In the genomic region with DNA sequence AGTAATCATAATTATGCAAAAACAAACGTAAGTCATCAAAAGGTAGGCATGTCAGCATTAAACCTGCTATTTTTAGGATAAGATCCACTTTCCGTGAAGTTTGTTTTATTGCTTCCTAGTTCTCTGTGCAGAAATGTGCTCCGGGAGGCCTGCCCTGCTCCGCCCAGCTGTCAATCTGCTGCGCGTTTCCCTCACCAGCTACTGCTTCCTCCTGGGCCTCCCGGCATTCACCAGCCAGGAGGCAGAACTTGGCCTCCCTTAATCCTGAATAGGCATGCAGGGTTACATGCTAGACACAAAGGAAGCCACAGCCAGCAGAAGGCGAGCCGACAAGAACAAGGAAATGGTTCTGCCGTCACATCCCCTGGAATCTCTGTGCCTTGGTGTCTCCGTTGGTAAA, we compare ENCODE assay signal across 15 cellular contexts.
DNase-seq lines count a peak whose midpoint lies in the region; ATAC-seq and TF ChIP-seq lines count a peak whose summit lies in the region.
"Had no signal": no experiment of that assay in that cellular context is flagged by ENCODE, and none has a peak within 500 bp of the region (broad histone marks: within the 10 kb centered on the region; RNA-seq: fewer than 3 reads in every experiment).

No MANE protein-coding gene starts in this region.

- WGBS in adrenal gland, 4 donors = 66 to 73% (median 70%) methylated on average over 11 of the region's 11 CpGs
- WGBS in right cardiac atrium = 45% methylated on average over 11 of the region's 11 CpGs

- no peaks in the 10 kb centered on the region for H3K36me3 Mint-ChIP-seq in activated CD8-positive, alpha-beta T cell treated with anti-CD3 and anti-CD28 coated beads for 36 hours (ENCODE audit: low read depth)

- H3K4me3 ChIP-seq in adrenal gland = no peak overlapping the region
- H3K4me3 ChIP-seq in right cardiac atrium (ENCODE audit: low read length) = no peak overlapping the region
- H3K4me3 ChIP-seq in breast epithelium = no peak overlapping the region

- H3K9me3 ChIP-seq in adrenal gland (replicated peaks in 1 of 3) (no peaks in the 10 kb centered on the region), right cardiac atrium (ENCODE audit: control insufficient read depth, low read length) (no peaks in the 10 kb centered on the region), breast epithelium (peaks cover 0 to 5% of the 10 kb centered on the region in 2 donors)

- intact Hi-C loops in adrenal gland (cut with DNase I) = no loop called here
- intact Hi-C loops in right cardiac atrium (cut with DNase I) = no loop called here
- intact Hi-C loops in activated CD8-positive, alpha-beta T cell treated with anti-CD3 and anti-CD28 coated beads for 36 hours (cut with micrococcal nuclease) = no loop called here
- intact Hi-C loops in breast epithelium (cut with DNase I; ENCODE audit: low total_unique reads) = loop anchor here (10.0 kb wide), 1 partner anchor 455 kb away; no protein-coding TSS in a partner anchor

- TF ChIP-seq CTCF in adrenal gland (IDR thresholded peaks at IDR 0.05) (no peak), breast epithelium (IDR thresholded peaks at IDR 0.05) (no peak)
- no peak for TF ChIP-seq CTCF in activated CD8-positive, alpha-beta T cell treated with anti-CD3 and anti-CD28 coated beads for 36 hours (IDR thresholded peaks at IDR 0.05)

- CTCF ChIA-PET in activated CD8-positive, alpha-beta T cell treated with anti-CD3 and anti-CD28 coated beads for 36 hours (lab: Charles Lee) = no interaction called here

- DNase-seq in KBM-7 (peak; percentile 1), adrenal gland (peak in 4 of 7 donors; percentile 8 to 26 (median 17)), right cardiac atrium (peak; percentile 42 to 78 (median 62)), pons (ENCODE audit: low spot score) (peak; percentile 34), NCI-H2081 treated with DMSO at 0.1 percent for 48 hours (lab: John Stamatoyannopoulos, UW) (no peak), breast epithelium (ENCODE audit: low spot score in 2 of 2) (no peak)
- DNase-seq in activated CD8-positive, alpha-beta T cell treated with anti-CD3 and anti-CD28 coated beads for 36 hours = no peak
- DNase-seq: activated CD4-positive, alpha-beta T cell treated with anti-CD3 and anti-CD28 coated beads for 48 hours; activated T-cell treated with anti-CD3 and anti-CD28 coated beads, Interleukin-2, amount 50 U/mL, for 72 hours; AML-193; amniotic stem cell; NCI-H1417; NCI-H446; T-helper 2 cell had no signal

- H3K36me3 ChIP-seq in adrenal gland (replicated peaks in 1 of 2) (no peaks in the 10 kb centered on the region), breast epithelium (no peaks in the 10 kb centered on the region)

- H3K4me1 ChIP-seq in adrenal gland (replicated peaks in 1 of 2) (no peaks in the 10 kb centered on the region), right cardiac atrium (ENCODE audit: control insufficient read depth, insufficient read depth, low read length) (no peaks in the 10 kb centered on the region), breast epithelium (no peaks in the 10 kb centered on the region)

- H3K4me3 Mint-ChIP-seq in activated CD8-positive, alpha-beta T cell treated with anti-CD3 and anti-CD28 coated beads for 36 hours = no peak overlapping the region
- H3K4me3 Mint-ChIP-seq: activated T-cell treated with anti-CD3 and anti-CD28 coated beads, Interleukin-2, amount 50 U/mL, for 72 hours had no signal

- H3K27me3 Mint-ChIP-seq in activated CD8-positive, alpha-beta T cell treated with anti-CD3 and anti-CD28 coated beads for 36 hours = peaks cover 4% of the 10 kb centered on the region

- H3K27ac Mint-ChIP-seq in activated CD8-positive, alpha-beta T cell treated with anti-CD3 and anti-CD28 coated beads for 36 hours = no peak overlapping the region
- H3K27ac Mint-ChIP-seq: activated T-cell treated with anti-CD3 and anti-CD28 coated beads, Interleukin-2, amount 50 U/mL, for 72 hours had no signal

- H3K4me1 Mint-ChIP-seq in activated CD8-positive, alpha-beta T cell treated with anti-CD3 and anti-CD28 coated beads for 36 hours (ENCODE audit: low read depth) = no peaks in the 10 kb centered on the region

- POLR2A ChIA-PET in activated CD8-positive, alpha-beta T cell treated with anti-CD3 and anti-CD28 coated beads for 36 hours (lab: Charles Lee) = no interaction called here

- no peak for TF ChIP-seq POLR2A in adrenal gland (IDR thresholded peaks at IDR 0.05)
- TF ChIP-seq POLR2A in breast epithelium (IDR thresholded peaks at IDR 0.05) = no peak

- ATAC-seq in right cardiac atrium (peak; percentile 80 to 88), HG03095 (IDR thresholded peaks at IDR 0.05; ENCODE audit: unreplicated experiment) (no peak)
- ATAC-seq in activated CD8-positive, alpha-beta T cell treated with anti-CD3 and anti-CD28 coated beads for 36 hours = no peak
- ATAC-seq: activated T-cell treated with anti-CD3 and anti-CD28 coated beads, Interleukin-2, amount 50 U/mL, for 72 hours had no signal

- in situ Hi-C loops in KBM-7 (cut with MboI; ENCODE audit: low pct_unique_long_range_greater_than_20kb, low sequenced_read_pairs) = no loop called here

- H3K27ac ChIP-seq in adrenal gland (no peak overlapping the region), right cardiac atrium (ENCODE audit: low read length) (no peak overlapping the region), breast epithelium (no peak overlapping the region)

- no peaks in the 10 kb centered on the region for H3K9me3 Mint-ChIP-seq in activated CD8-positive, alpha-beta T cell treated with anti-CD3 and anti-CD28 coated beads for 36 hours

- H3K27me3 ChIP-seq in adrenal gland (no peaks in the 10 kb centered on the region), right cardiac atrium (ENCODE audit: control insufficient read depth, insufficient read depth) (no peaks in the 10 kb centered on the region), breast epithelium (no peaks in the 10 kb centered on the region)

Comparison
In these comparisons a context has a peak if more than half of its experiments do, and no peak if none do; other contexts are left out.
1. DNase-seq: peak in KBM-7 (single experiment), adrenal gland (4 of 7), right cardiac atrium (3 of 3) and pons (single experiment); none in NCI-H2081 treated with DMSO at 0.1 percent for 48 hours (single experiment), activated CD8-positive, alpha-beta T cell treated with anti-CD3 and anti-CD28 coated beads for 36 hours (single experiment) and breast epithelium (0 of 2).
2. ATAC-seq: peak in right cardiac atrium (2 of 2); none in activated CD8-positive, alpha-beta T cell treated with anti-CD3 and anti-CD28 coated beads for 36 hours (single experiment) and HG03095 (single experiment).